In the genomic region with DNA sequence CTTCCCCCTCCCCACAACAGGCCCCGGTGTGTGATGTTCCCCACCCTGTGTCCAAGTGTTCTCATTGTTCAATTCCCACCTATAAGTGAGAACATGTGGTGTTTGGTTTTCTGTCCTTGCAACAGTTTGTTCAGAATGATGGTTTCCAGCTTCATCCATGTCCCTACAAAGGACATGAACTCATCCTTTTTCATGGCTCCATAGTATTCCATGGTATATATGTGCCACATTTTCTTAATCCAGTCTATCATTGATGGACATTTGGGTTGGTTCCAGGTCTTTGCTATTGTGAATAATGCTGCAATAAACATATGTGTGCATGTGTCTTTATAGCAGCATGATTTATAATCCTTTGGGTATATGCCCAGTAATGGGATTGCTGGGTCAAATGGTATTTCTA, we compare ENCODE assay signal across 2 cellular contexts.
TF ChIP-seq lines count a peak whose summit lies in the region.
"Not testable (repeated sequence)": the region's sequence is repeated elsewhere in the genome, so short reads cannot be mapped to it uniquely, and the experiment has no call there.

No MANE protein-coding gene starts in this region.

- not testable (repeated sequence) for H3K4me1 ChIP-seq in HEK293 (ENCODE audit: control insufficient read depth, insufficient read depth, low read length)

- peak overlapping the region; percentile 32 for H3K27ac Mint-ChIP-seq in activated naive CD4-positive, alpha-beta T cell treated with anti-CD3 and anti-CD28 coated beads, Interleukin-2, amount 50 U/mL, for 24 hours

- H3K4me3 Mint-ChIP-seq in activated naive CD4-positive, alpha-beta T cell treated with anti-CD3 and anti-CD28 coated beads, Interleukin-2, amount 50 U/mL, for 24 hours, result not testable (repeated sequence)

- POLR2A ChIA-PET in HEK293 (lab: Yijun Ruan, JAX), result not testable (repeated sequence)

- TF ChIP-seq CTCF in HEK293 (tag by site-specific recombination; IDR thresholded peaks at IDR 0.05), result not testable (repeated sequence)

- not testable (repeated sequence) for H3K27ac ChIP-seq in HEK293 (ENCODE audit: extremely low read depth, low read depth, low read length)

- not testable (repeated sequence) for H3K27me3 Mint-ChIP-seq in activated naive CD4-positive, alpha-beta T cell treated with anti-CD3 and anti-CD28 coated beads, Interleukin-2, amount 50 U/mL, for 24 hours

- CTCF ChIA-PET in HEK293 (lab: Yijun Ruan, JAX), result not testable (repeated sequence)

- not testable (repeated sequence) for H3K9me3 Mint-ChIP-seq in activated naive CD4-positive, alpha-beta T cell treated with anti-CD3 and anti-CD28 coated beads, Interleukin-2, amount 50 U/mL, for 24 hours

- not testable (repeated sequence) for H3K36me3 Mint-ChIP-seq in activated naive CD4-positive, alpha-beta T cell treated with anti-CD3 and anti-CD28 coated beads, Interleukin-2, amount 50 U/mL, for 24 hours

- H3K4me1 Mint-ChIP-seq in activated naive CD4-positive, alpha-beta T cell treated with anti-CD3 and anti-CD28 coated beads, Interleukin-2, amount 50 U/mL, for 24 hours, result not testable (repeated sequence)

- H3K9me3 ChIP-seq in HEK293 (ENCODE audit: control insufficient read depth, insufficient read depth, low read depth, low read length), result not testable (repeated sequence)

- H3K36me3 ChIP-seq in HEK293 (ENCODE audit: control insufficient read depth in 2 of 2, insufficient read depth in 1 of 2, low read length in 2 of 2), result not testable (repeated sequence)

- not testable (repeated sequence) for H3K4me3 ChIP-seq in HEK293 (ENCODE audit: low read depth, low read length)

TF ChIP-seq in HEK293, 187 proteins besides CTCF, POLR2A, EP300 and RAD21:
- TF ChIP-seq ZNF146 (tag by site-specific recombination; IDR thresholded peaks at IDR 0.05), result peak; percentile 93
